In genomic region chr9:35733109-35733541, GRCh38 we compare ENCODE assay signal across 7 cellular contexts. TPM values are rescaled to one million over a fixed set of nuclear protein-coding genes. Genes with fewer than 3 reads are reported as not detected.
DNase-seq lines count a peak whose midpoint lies in the region; ATAC-seq and TF ChIP-seq lines count a peak whose summit lies in the region.

No MANE protein-coding gene starts in this region.

- peak overlapping the region; percentile 74 for H3K9ac ChIP-seq in DND-41 (ENCODE audit: low read depth, low read length)

- H2AFZ ChIP-seq in DND-41 (ENCODE audit: low read depth, low read length) = peak overlapping the region; percentile 71; the same call in 1 of the 2 replicates

- peak overlapping the region; percentile 76 for H3K27ac ChIP-seq in DND-41 (ENCODE audit: low read length)

- H4K20me1 ChIP-seq in DND-41 (ENCODE audit: insufficient read depth, low read length) = peaks cover 26% of the 10 kb centered on the region

- peak overlapping the region; percentile 94 to 95; a peak in 3 of 4 replicates for H3K4me3 ChIP-seq in DND-41 (ENCODE audit: low read depth in 1 of 2, low read length in 2 of 2)

- no peaks in the 10 kb centered on the region for H3K9me3 ChIP-seq in DND-41 (ENCODE audit: insufficient read depth, low read length, severe bottlenecking)

- H3K79me2 ChIP-seq in DND-41 (ENCODE audit: insufficient read depth, low read length) = peaks cover 52% of the 10 kb centered on the region

- peaks cover 49% of the 10 kb centered on the region for H3K4me1 ChIP-seq in DND-41 (ENCODE audit: insufficient read depth, low read length)

- H3K4me2 ChIP-seq in DND-41 (ENCODE audit: insufficient read depth, low read length) = peak overlapping the region; percentile 93

- DNase-seq in DND-41 = no peak
- peak; percentile 79 for DNase-seq in HT1080 (ENCODE audit: low read depth)
- peak; percentile 53 for DNase-seq in RPMI7951 (ENCODE audit: low read depth)
- peak; percentile 80 for DNase-seq in dermis blood vessel endothelial cell
- DNase-seq in mucosa of gallbladder (ENCODE audit: low spot score) = peak; percentile 23

- ATAC-seq in DND-41 (ENCODE audit: insufficient read depth, low read depth) (no peak), GM21786 (IDR thresholded peaks at IDR 0.05; ENCODE audit: unreplicated experiment) (no peak), HG03025 (IDR thresholded peaks at IDR 0.05; ENCODE audit: low FRiP score, unreplicated experiment) (no peak)

- TF ChIP-seq CTCF in DND-41 (IDR thresholded peaks at IDR 0.05; ENCODE audit: borderline replicate concordance, extremely low read depth, low read length, poor library complexity, severe bottlenecking) = peak; percentile 19

- peaks cover 47% of the 10 kb centered on the region for H3K36me3 ChIP-seq in DND-41 (ENCODE audit: insufficient read depth, low read length)

- H3K27me3 ChIP-seq in DND-41 (ENCODE audit: insufficient read depth, low read length, poor library complexity) = no peaks in the 10 kb centered on the region

RNA-seq across cellular contexts. Expression of gene CREB3, which starts 0.7 kb away (rescaled TPM):
- total RNA-seq in HT1080 (2014; rRNA removed; shearing (Covaris generic)) = 42.1 and 44.1 TPM in 2 replicates
- polyA plus RNA-seq in HT1080 (2015; cell fraction: cytosol; rRNA removed) = 26.0 and 29.5 TPM in 2 replicates
- 17.9 and 19.1 TPM in 2 replicates for polyA plus RNA-seq in HT1080 (2015; cell fraction: nucleus; rRNA removed)
- 68.4 and 83.2 TPM in 2 replicates for total RNA-seq in RPMI7951 (2014; rRNA removed; shearing (Covaris generic))
- total RNA-seq in dermis blood vessel endothelial cell = 57.5 and 66.5 TPM in 2 replicates
- total RNA-seq in mucosa of gallbladder = 48.1 TPM

RNA-seq across cellular contexts. Expression of gene TLN1, which starts 1.1 kb away (rescaled TPM):
- total RNA-seq in HT1080 (2014; rRNA removed; shearing (Covaris generic)) = 165 and 198 TPM in 2 replicates
- polyA plus RNA-seq in HT1080 (2015; cell fraction: cytosol; rRNA removed) = 138 and 146 TPM in 2 replicates
- 392 and 396 TPM in 2 replicates for polyA plus RNA-seq in HT1080 (2015; cell fraction: nucleus; rRNA removed)
- total RNA-seq in RPMI7951 (2014; rRNA removed; shearing (Covaris generic)) = 117 and 137 TPM in 2 replicates
- total RNA-seq in dermis blood vessel endothelial cell (250 and 670 TPM in 2 replicates), mucosa of gallbladder (482 TPM)

RNA-seq across cellular contexts. Expression of gene GBA2, which starts 15.9 kb away (rescaled TPM):
- 39.2 and 41.6 TPM in 2 replicates for total RNA-seq in HT1080 (2014; rRNA removed; shearing (Covaris generic))
- 25.3 and 26.6 TPM in 2 replicates for polyA plus RNA-seq in HT1080 (2015; cell fraction: cytosol; rRNA removed)
- polyA plus RNA-seq in HT1080 (2015; cell fraction: nucleus; rRNA removed) = 172 TPM in 2 replicates
- total RNA-seq in RPMI7951 (2014; rRNA removed; shearing (Covaris generic)) = 13.1 and 13.2 TPM in 2 replicates
- total RNA-seq in dermis blood vessel endothelial cell = 95.2 and 121 TPM in 2 replicates
- 161 TPM for total RNA-seq in mucosa of gallbladder

RNA-seq across cellular contexts. Expression of gene RGP1, which starts 16.0 kb away (rescaled TPM):
- 15.8 and 22.1 TPM in 2 replicates for total RNA-seq in HT1080 (2014; rRNA removed; shearing (Covaris generic))
- polyA plus RNA-seq in HT1080 (2015; cell fraction: cytosol; rRNA removed) = 15.5 and 19.7 TPM in 2 replicates
- polyA plus RNA-seq in HT1080 (2015; cell fraction: nucleus; rRNA removed) = 30.5 and 31.3 TPM in 2 replicates
- total RNA-seq in RPMI7951 (2014; rRNA removed; shearing (Covaris generic)) = 9.4 and 10.3 TPM in 2 replicates
- 10.6 and 20.7 TPM in 2 replicates for total RNA-seq in dermis blood vessel endothelial cell
- total RNA-seq in mucosa of gallbladder = 36.6 TPM

RNA-seq across cellular contexts. Expression of gene MSMP, which starts 21.0 kb away (rescaled TPM):
- total RNA-seq in HT1080 (2014; rRNA removed; shearing (Covaris generic)) = not detected in 2 replicates
- not detected in 2 replicates for polyA plus RNA-seq in HT1080 (2015; cell fraction: cytosol; rRNA removed)
- 0.26 TPM in 1 of 2 replicates, not detected in the other for polyA plus RNA-seq in HT1080 (2015; cell fraction: nucleus; rRNA removed)
- total RNA-seq in RPMI7951 (2014; rRNA removed; shearing (Covaris generic)) = not detected in 2 replicates
- total RNA-seq in dermis blood vessel endothelial cell (42.5 and 66.8 TPM in 2 replicates), mucosa of gallbladder (1.1 TPM)
